In genomic region chr17:17994271-17994670, GRCh38 we compare ENCODE assay signal across 9 cellular contexts. TPM values are rescaled to one million over a fixed set of nuclear protein-coding genes. Genes with fewer than 3 reads are reported as not detected.
A peak's percentile ranks its signal among the peaks of the same experiment; 100 is the strongest.
DNase-seq lines count a peak whose midpoint lies in the region; ATAC-seq and TF ChIP-seq lines count a peak whose summit lies in the region.
"Had no signal": no experiment of that assay in that cellular context is flagged by ENCODE, and none has a peak within 500 bp of the region (broad histone marks: within the 10 kb centered on the region; RNA-seq: fewer than 3 reads in every experiment).

No MANE protein-coding gene starts in this region.

- H3K9me3 Mint-ChIP-seq in HFFc6: no peaks in the 10 kb centered on the region
- no peaks in the 10 kb centered on the region for H3K9me3 Mint-ChIP-seq in activated T-cell treated with anti-CD3 and anti-CD28 coated beads, Interleukin-2, amount 50 U/mL, for 72 hours

- ATAC-seq in activated T-cell treated with anti-CD3 and anti-CD28 coated beads, Interleukin-2, amount 50 U/mL, for 72 hours (replicated peaks in 1 of 2): no peak
- no peak for ATAC-seq in GM19452 (IDR thresholded peaks at IDR 0.05; ENCODE audit: unreplicated experiment)
- no peak for ATAC-seq in GM18868 (IDR thresholded peaks at IDR 0.05; ENCODE audit: unreplicated experiment)

- H3K4me3 Mint-ChIP-seq in HFFc6: no peak overlapping the region
- H3K4me3 Mint-ChIP-seq in activated T-cell treated with anti-CD3 and anti-CD28 coated beads, Interleukin-2, amount 50 U/mL, for 72 hours: no peak overlapping the region

- DNase-seq in AG09309 (ENCODE audit: low read depth): no peak
- DNase-seq in HFFc6: no peak
- peak; percentile 16 to 17 for DNase-seq in activated T-cell treated with anti-CD3 and anti-CD28 coated beads, Interleukin-2, amount 50 U/mL, for 72 hours
- DNase-seq in iris pigment epithelial cell (ENCODE audit: low read depth): peak; percentile 31
- DNase-seq in SIG-M5 treated with dmso at 0.1 percent for 504 hours (lab: John Stamatoyannopoulos, UW; ENCODE audit: unreplicated experiment): no peak
- DNase-seq in stimulated activated naive CD4-positive, alpha-beta T cell treated with Interleukin-2 at 50 U/mL for 16 hours (lab: John Stamatoyannopoulos, UW): no peak

- H3K4me3 ChIP-seq in AG09309 (ENCODE audit: control insufficient read depth, low read depth, low read length): no peak overlapping the region
- H3K4me3 ChIP-seq: HAP-1 had no signal

- H3K4me1 Mint-ChIP-seq in HFFc6 (ENCODE audit: low read depth): peaks cover 37% of the 10 kb centered on the region
- no peaks in the 10 kb centered on the region for H3K4me1 Mint-ChIP-seq in activated T-cell treated with anti-CD3 and anti-CD28 coated beads, Interleukin-2, amount 50 U/mL, for 72 hours (ENCODE audit: low read depth)

- H3K27ac Mint-ChIP-seq in HFFc6: no peak overlapping the region
- no peak overlapping the region for H3K27ac Mint-ChIP-seq in activated T-cell treated with anti-CD3 and anti-CD28 coated beads, Interleukin-2, amount 50 U/mL, for 72 hours

- no peaks in the 10 kb centered on the region for H3K36me3 Mint-ChIP-seq in HFFc6 (ENCODE audit: low read depth)
- H3K36me3 Mint-ChIP-seq in activated T-cell treated with anti-CD3 and anti-CD28 coated beads, Interleukin-2, amount 50 U/mL, for 72 hours (ENCODE audit: insufficient read depth in 2 of 2): no peaks in the 10 kb centered on the region

- H3K27me3 Mint-ChIP-seq in HFFc6 (ENCODE audit: insufficient read depth): peaks cover 2% of the 10 kb centered on the region; the same call in 1 of the 2 replicates
- H3K27me3 Mint-ChIP-seq in activated T-cell treated with anti-CD3 and anti-CD28 coated beads, Interleukin-2, amount 50 U/mL, for 72 hours (ENCODE audit: low read depth): no peaks in the 10 kb centered on the region

- peak; percentile 37 for TF ChIP-seq CTCF in AG09309 (IDR thresholded peaks at IDR 0.05; ENCODE audit: control insufficient read depth, insufficient read depth, low read depth, low read length, missing control alignments)
- TF ChIP-seq CTCF in HFFc6 (IDR thresholded peaks at IDR 0.05): peak; percentile 66

RNA-seq across cellular contexts. Expression of gene DRC3, which starts 21.6 kb away (rescaled TPM):
- under 1 TPM; 0.37 to 0.73 (median 0.61) TPM for total RNA-seq in HFFc6 (2021; fragmentation: NEBNext Ultra II Directional; extraction: Animal tissue kit (Norgen Biotek cat#: 25700))
- total RNA-seq in activated T-cell treated with anti-CD3 and anti-CD28 coated beads, Interleukin-2, amount 50 U/mL, for 72 hours: under 1 TPM; 0.39 to 0.43 TPM

RNA-seq across cellular contexts. Expression of gene TOM1L2, which starts 22.1 kb away (rescaled TPM):
- total RNA-seq in HFFc6 (2021; fragmentation: NEBNext Ultra II Directional; extraction: Animal tissue kit (Norgen Biotek cat#: 25700)): 100 to 1,000 TPM in 4 of 6 experiments, 10 to 100 TPM in 2; 92.1 to 144 (median 101) TPM
- total RNA-seq in activated T-cell treated with anti-CD3 and anti-CD28 coated beads, Interleukin-2, amount 50 U/mL, for 72 hours: 10 to 100 TPM; 23.7 to 26.9 TPM

RNA-seq across cellular contexts. Expression of gene ATPAF2, which starts 44.7 kb away (rescaled TPM):
- total RNA-seq in HFFc6 (2021; fragmentation: NEBNext Ultra II Directional; extraction: Animal tissue kit (Norgen Biotek cat#: 25700)): 10 to 100 TPM; 21.5 to 28.4 (median 23.1) TPM
- total RNA-seq in activated T-cell treated with anti-CD3 and anti-CD28 coated beads, Interleukin-2, amount 50 U/mL, for 72 hours: 10 to 100 TPM; 25.8 to 28.7 TPM

RNA-seq across cellular contexts. Expression of gene GID4, which starts 44.9 kb away (rescaled TPM):
- 10 to 100 TPM in 2 of 6 experiments, 1 to 10 TPM in 4; 8.6 to 11.9 (median 9.5) TPM for total RNA-seq in HFFc6 (2021; fragmentation: NEBNext Ultra II Directional; extraction: Animal tissue kit (Norgen Biotek cat#: 25700))
- total RNA-seq in activated T-cell treated with anti-CD3 and anti-CD28 coated beads, Interleukin-2, amount 50 U/mL, for 72 hours: 10 to 100 TPM in 1 of 2 donors, 1 to 10 TPM in 1; 9.7 to 11.0 TPM

Comparison
In these comparisons a context has a peak if more than half of its experiments do, and no peak if none do; other contexts are left out.
1. DNase-seq: peak in activated T-cell treated with anti-CD3 and anti-CD28 coated beads, Interleukin-2, amount 50 U/mL, for 72 hours (2 of 2) and iris pigment epithelial cell (single experiment); none in AG09309 (single experiment), HFFc6 (single experiment), SIG-M5 treated with dmso at 0.1 percent for 504 hours (single experiment) and stimulated activated naive CD4-positive, alpha-beta T cell treated with Interleukin-2 at 50 U/mL for 16 hours (single experiment).